Comparison of ENCODE assay signal across 17 cellular contexts in genomic region chr7:37899712-37900247, GRCh38. TPM values are rescaled to one million over a fixed set of nuclear protein-coding genes. Genes with fewer than 3 reads are reported as not detected.
DNase-seq lines count a peak whose midpoint lies in the region; ATAC-seq and TF ChIP-seq lines count a peak whose summit lies in the region.
"Had no signal": no experiment of that assay in that cellular context is flagged by ENCODE, and none has a peak within 500 bp of the region (broad histone marks: within the 10 kb centered on the region; RNA-seq: fewer than 3 reads in every experiment).

No MANE protein-coding gene starts in this region.

- no peak overlapping the region for H2AFZ ChIP-seq in osteoblast (ENCODE audit: low read length)
- H2AFZ ChIP-seq: GM23338 had no signal

- no peaks in the 10 kb centered on the region for H4K20me1 ChIP-seq in osteoblast (ENCODE audit: insufficient read depth, low read length)

- peaks cover 16% of the 10 kb centered on the region for H3K4me1 ChIP-seq in osteoblast (ENCODE audit: insufficient read depth, low read length)

- no peak overlapping the region for H3K4me2 ChIP-seq in osteoblast (ENCODE audit: insufficient read depth, low read length)
- H3K4me2 ChIP-seq: GM23338 had no signal

- no peaks in the 10 kb centered on the region for H3K9me3 ChIP-seq in osteoblast (ENCODE audit: low read depth, low read length)

- no peak overlapping the region for H3K4me3 ChIP-seq in epithelial cell of proximal tubule (ENCODE audit: low read depth, low read length)
- no peak overlapping the region for H3K4me3 ChIP-seq in osteoblast (ENCODE audit: insufficient read depth, low read length)
- H3K4me3 ChIP-seq: GM23338 had no signal

- TF ChIP-seq CTCF in epithelial cell of proximal tubule (conservative IDR thresholded peaks at IDR 0.05; ENCODE audit: low read depth, low read length) (no peak), osteoblast (IDR thresholded peaks at IDR 0.05; ENCODE audit: extremely low read depth, low read depth, low read length) (no peak)

- H3K79me2 ChIP-seq in osteoblast (ENCODE audit: insufficient read depth, low read length): no peaks in the 10 kb centered on the region

- H3K27ac ChIP-seq in osteoblast (ENCODE audit: low read depth, low read length): no peak overlapping the region
- H3K27ac ChIP-seq: HL-60 had no signal

- ATAC-seq in GM21786 (IDR thresholded peaks at IDR 0.05; ENCODE audit: unreplicated experiment) (peak; percentile 45), HG03095 (IDR thresholded peaks at IDR 0.05; ENCODE audit: unreplicated experiment) (no peak)
- ATAC-seq: GM23338 had no signal

- H3K27me3 ChIP-seq in osteoblast (ENCODE audit: insufficient read depth, low read length): peaks cover 9% of the 10 kb centered on the region

- in situ Hi-C loops in ACHN (cut with HindIII; ENCODE audit: low pct_ligation_motif_present, low pct_unique_long_range_greater_than_20kb, low sequenced_read_pairs): loop anchor here (25.0 kb wide), 1 partner anchor 288 kb away; the partner anchor contains the start of gene STARD3NL

- H3K36me3 ChIP-seq in osteoblast (ENCODE audit: insufficient read depth, low read length): no peaks in the 10 kb centered on the region

- peak; percentile 93 for DNase-seq in ACHN
- DNase-seq in epithelial cell of proximal tubule (ENCODE audit: low read depth): peak; percentile 83
- peak; percentile 53 for DNase-seq in left kidney (ENCODE audit: low read depth, low spot score)
- DNase-seq in osteoblast (ENCODE audit: insufficient read length, low spot score, missing footprints): no peak
- DNase-seq in NCI-H2029 (lab: John Stamatoyannopoulos, UW): no peak
- DNase-seq in dermis blood vessel endothelial cell: no peak
- DNase-seq: 8988T; C1 segment of cervical spinal cord; CD4-positive, alpha-beta T cell; DND-41; GDM1; H7 had no signal

RNA-seq across cellular contexts. Expression of gene SFRP4, which starts 16.8 kb away (rescaled TPM):
- total RNA-seq in epithelial cell of proximal tubule (0.06 TPM in 1 of 2 replicates, not detected in the other), osteoblast (151 and 205 TPM in 2 replicates), dermis blood vessel endothelial cell (0.09 TPM in 1 of 2 replicates, not detected in the other)
- total RNA-seq: B cell; CD4-positive, alpha-beta T cell; GM23338; H7 had no signal

RNA-seq across cellular contexts. Expression of gene EPDR1, which starts 20.7 kb away (rescaled TPM):
- total RNA-seq in epithelial cell of proximal tubule: 33.6 and 39.3 TPM in 2 replicates
- total RNA-seq in osteoblast: 99.3 and 123 TPM in 2 replicates
- total RNA-seq in dermis blood vessel endothelial cell: 1.7 and 7.2 TPM in 2 replicates
- total RNA-seq: B cell; CD4-positive, alpha-beta T cell had no signal

RNA-seq across cellular contexts. Expression of gene NME8, which starts 51.4 kb away (rescaled TPM):
- total RNA-seq in epithelial cell of proximal tubule (not detected in 2 replicates), osteoblast (not detected in 2 replicates), dermis blood vessel endothelial cell (not detected in 2 replicates)
- total RNA-seq: B cell; CD4-positive, alpha-beta T cell; H7 had no signal

Comparison
In these comparisons a context has a peak if more than half of its experiments do, and no peak if none do; other contexts are left out.
1. DNase-seq: peak in ACHN (single experiment), epithelial cell of proximal tubule (single experiment) and left kidney (single experiment); none in osteoblast (single experiment), NCI-H2029 (single experiment) and dermis blood vessel endothelial cell (single experiment).
2. RNA of gene SFRP4, which starts 16.8 kb away (total RNA-seq): 151 to 205 TPM in osteoblast; 0.06 TPM in epithelial cell of proximal tubule and 0.09 TPM in dermis blood vessel endothelial cell; every median in the first group is over 100 times any median in the second.